7 cellular contexts compared by ENCODE assay signal in genomic region chr19:38375748-38376147, GRCh38. TPM values are rescaled to one million over a fixed set of nuclear protein-coding genes. Genes with fewer than 3 reads are reported as not detected.
DNase-seq lines count a peak whose midpoint lies in the region; FAIRE-seq and TF ChIP-seq lines count a peak whose summit lies in the region.
"Had no signal": no experiment of that assay in that cellular context is flagged by ENCODE, and none has a peak within 500 bp of the region (broad histone marks: within the 10 kb centered on the region; RNA-seq: fewer than 3 reads in every experiment).

No MANE protein-coding gene starts in this region.

- H3K9ac ChIP-seq in HUES48 (ENCODE audit: low read depth, low read length), result no peak overlapping the region

- peak overlapping the region; percentile 99 for H3K27ac Mint-ChIP-seq in osteocyte (ENCODE audit: unreplicated experiment)

- peaks cover 26% of the 10 kb centered on the region for H3K36me3 ChIP-seq in HUES48 (ENCODE audit: control insufficient read depth, insufficient read depth, low read length)

- H3K4me3 Mint-ChIP-seq in osteocyte (ENCODE audit: unreplicated experiment), result peak overlapping the region; percentile 100

- H3K4me3 ChIP-seq in HUES48 (ENCODE audit: low read depth, low read length) (peak overlapping the region; percentile 94), choroid plexus epithelial cell (ENCODE audit: low read depth, low read length) (peak overlapping the region; percentile 91)

- H3K36me3 Mint-ChIP-seq in osteocyte (ENCODE audit: unreplicated experiment), result peaks cover 6% of the 10 kb centered on the region

- no peak overlapping the region for H3K27ac ChIP-seq in HUES48 (ENCODE audit: low read depth, low read length)

- no peaks in the 10 kb centered on the region for H3K27me3 ChIP-seq in HUES48 (ENCODE audit: control insufficient read depth, insufficient read depth, low read length)

- peaks cover 7% of the 10 kb centered on the region for H3K27me3 Mint-ChIP-seq in osteocyte (ENCODE audit: unreplicated experiment)

- TF ChIP-seq CTCF in choroid plexus epithelial cell (conservative IDR thresholded peaks at IDR 0.05; ENCODE audit: low read depth, low read length), result no peak
- TF ChIP-seq CTCF in osteocyte (IDR thresholded peaks at IDR 0.05), result no peak

- peaks cover 24% of the 10 kb centered on the region for H3K4me1 Mint-ChIP-seq in osteocyte (ENCODE audit: unreplicated experiment)

- no peaks in the 10 kb centered on the region for H3K4me1 ChIP-seq in HUES48 (ENCODE audit: control insufficient read depth, insufficient read depth, low read length)

- H3K9me3 Mint-ChIP-seq in osteocyte (ENCODE audit: unreplicated experiment), result no peaks in the 10 kb centered on the region

- DNase-seq in choroid plexus epithelial cell (ENCODE audit: low read depth), result no peak
- no peak for DNase-seq in osteocyte (ENCODE audit: extremely low spot score, unreplicated experiment)
- DNase-seq in NCI-H2171 (lab: John Stamatoyannopoulos, UW), result no peak
- DNase-seq in RCC 7860 (ENCODE audit: low spot score), result no peak
- DNase-seq in putamen (ENCODE audit: low spot score), result no peak

- H3K9me3 ChIP-seq in HUES48 (ENCODE audit: control insufficient read depth, insufficient read depth, low read length), result no peaks in the 10 kb centered on the region

- no peak for FAIRE-seq in RCC 7860 (lab: Jason Lieb, UNC)

RNA-seq across cellular contexts. Expression of gene PSMD8, which starts 1.4 kb away (rescaled TPM):
- total RNA-seq in osteocyte, result 162 and 166 TPM in 2 replicates

RNA-seq across cellular contexts. Expression of gene GGN, which starts 12.1 kb away (rescaled TPM):
- total RNA-seq in osteocyte, result 2.1 and 2.3 TPM in 2 replicates

RNA-seq across cellular contexts. Expression of gene SPRED3, which starts 12.7 kb away (rescaled TPM):
- 5.9 and 6.0 TPM in 2 replicates for total RNA-seq in osteocyte

RNA-seq across cellular contexts. Expression of gene FAM98C, which starts 27.1 kb away (rescaled TPM):
- total RNA-seq in osteocyte, result 19.4 and 22.7 TPM in 2 replicates

RNA-seq across cellular contexts. Expression of gene CATSPERG, which starts 40.1 kb away (rescaled TPM):
- total RNA-seq in osteocyte, result 6.8 and 7.2 TPM in 2 replicates
- total RNA-seq: M059J had no signal
